Comparison of ENCODE assay signal across 8 cellular contexts in the genomic region with DNA sequence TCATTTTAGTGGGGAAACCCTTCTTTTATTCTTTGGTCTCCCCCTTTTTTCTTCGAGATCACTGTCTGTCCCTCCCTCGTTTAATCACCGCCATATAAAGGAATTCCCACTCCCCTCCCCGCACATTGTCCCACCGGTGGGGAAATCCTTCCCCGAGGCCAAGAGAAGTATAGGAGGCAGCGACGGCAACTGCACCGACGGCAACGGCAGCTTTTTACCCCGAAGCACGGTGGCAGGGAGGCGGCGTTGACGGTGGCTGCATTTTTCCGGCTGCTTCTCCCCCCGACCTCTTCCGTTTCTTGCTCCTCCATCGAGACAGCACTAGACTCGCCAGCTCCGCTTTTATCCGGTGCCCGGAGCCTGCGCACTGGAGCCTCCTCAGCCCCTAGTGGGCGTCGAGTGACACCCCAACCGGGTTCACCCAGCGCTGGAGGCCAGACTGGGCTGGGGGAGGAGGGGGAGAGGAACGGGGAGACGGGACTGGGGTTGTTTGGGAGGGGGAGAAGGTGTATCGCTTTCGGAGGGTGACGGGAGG. TPM values are rescaled to one million over a fixed set of nuclear protein-coding genes. Genes with fewer than 3 reads are reported as not detected.
DNase-seq lines count a peak whose midpoint lies in the region; ATAC-seq and TF ChIP-seq lines count a peak whose summit lies in the region.

No MANE protein-coding gene starts in this region.

- H3K27me3 ChIP-seq in duodenal mucosa (ENCODE audit: control insufficient read depth in 1 of 2, insufficient read depth in 2 of 2, low read length in 2 of 2) (no peaks in the 10 kb centered on the region), lower lobe of right lung (ENCODE audit: low read depth) (no peaks in the 10 kb centered on the region)

- H3K4me3 ChIP-seq in duodenal mucosa (ENCODE audit: low read depth in 1 of 2, low read length in 2 of 2) (peak overlapping the region; percentile 89 to 96), lower lobe of right lung (peak overlapping the region; percentile 84)

- H3K9ac ChIP-seq in duodenal mucosa (ENCODE audit: low read depth in 1 of 2, low read length in 2 of 2) = peak overlapping the region; percentile 98 to 100

- H3K4me1 ChIP-seq in duodenal mucosa (ENCODE audit: control insufficient read depth in 1 of 2, insufficient read depth in 2 of 2, low read length in 2 of 2) (peaks cover 23 to 35% of the 10 kb centered on the region in 2 donors), lower lobe of right lung (peaks cover 46% of the 10 kb centered on the region)

- DNase-seq in NCI-H748 (lab: John Stamatoyannopoulos, UW; ENCODE audit: unreplicated experiment) (peak; percentile 94), lower lobe of right lung (peak; percentile 96)
- peak; percentile 92 to 94 for DNase-seq in activated CD4-positive, alpha-beta T cell treated with anti-CD3 and anti-CD28 coated beads, Interleukin-2, amount 50 U/mL, for 48 hours
- DNase-seq in stimulated activated CD4-positive, alpha-beta T cell treated with anti-CD3 and anti-CD28 coated beads, TNF-alpha, amount 100 ng/mL, for 1 hour (ENCODE audit: low read depth in 3 of 3, low spot score in 1 of 3) = peak; percentile 86 to 93 (median 90)

- ATAC-seq in GM19324 (IDR thresholded peaks at IDR 0.05; ENCODE audit: low FRiP score, unreplicated experiment) (peak; percentile 37), HG03520 (IDR thresholded peaks at IDR 0.05; ENCODE audit: unreplicated experiment) (peak; percentile 28), lower lobe of right lung (peak; percentile 86 to 93)

- H3K36me3 ChIP-seq in duodenal mucosa (ENCODE audit: control insufficient read depth in 1 of 2, insufficient read depth in 2 of 2, low read length in 2 of 2) = no peaks in the 10 kb centered on the region
- H3K36me3 ChIP-seq in lower lobe of right lung = no peaks in the 10 kb centered on the region

- TF ChIP-seq CTCF in C4-2B (conservative IDR thresholded peaks at IDR 0.05) (peak; percentile 65), lower lobe of right lung (IDR thresholded peaks at IDR 0.05) (peak; percentile 52)

- no peaks in the 10 kb centered on the region for H3K9me3 ChIP-seq in duodenal mucosa (ENCODE audit: control insufficient read depth in 1 of 2, low read length in 2 of 2)
- no peaks in the 10 kb centered on the region for H3K9me3 ChIP-seq in lower lobe of right lung

- intact Hi-C loops in lower lobe of right lung (cut with DNase I) = no loop called here

- H3K27ac ChIP-seq in C4-2B (peak overlapping the region; percentile 95), duodenal mucosa (ENCODE audit: low read depth, low read length) (peak overlapping the region; percentile 100), lower lobe of right lung (peak overlapping the region; percentile 100)

RNA-seq across cellular contexts. Expression of gene KMT2E, which starts 0.7 kb away (rescaled TPM):
- 88.2 TPM for total RNA-seq in lower lobe of right lung

Comparison
In these comparisons a context has a peak if more than half of its experiments do, and no peak if none do; other contexts are left out.
1. Peak in every context shown above with its lines: DNase-seq, ATAC-seq, H3K4me3 ChIP-seq and H3K27ac ChIP-seq.
2. ATAC-seq: peak in every context shown above with its lines; median percentile 90 in lower lobe of right lung; 37 in GM19324; 28 in HG03520.